11 cellular contexts compared by ENCODE assay signal in the genomic region with DNA sequence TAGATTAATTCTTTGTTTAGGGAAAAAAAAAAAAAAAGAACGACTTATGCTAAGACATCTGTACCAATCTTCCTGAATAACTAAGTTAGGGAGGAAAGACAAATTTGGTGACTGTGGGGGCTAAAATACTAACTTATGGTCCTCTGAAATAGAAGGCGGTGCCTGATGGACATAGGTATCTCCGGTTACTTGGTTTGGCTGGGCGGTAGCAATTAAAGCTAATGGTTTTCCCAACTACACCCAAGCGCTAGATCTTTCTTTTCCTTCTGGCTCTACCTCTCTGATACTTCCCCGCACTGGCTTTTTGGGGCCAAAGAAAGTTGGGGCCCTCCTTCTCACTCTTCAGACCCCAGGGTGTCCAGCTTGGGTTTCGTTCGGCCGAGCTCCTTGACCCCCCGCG. TPM values are rescaled to one million over a fixed set of nuclear protein-coding genes. Genes with fewer than 3 reads are reported as not detected.
A peak's percentile ranks its signal among the peaks of the same experiment; 100 is the strongest.
DNase-seq lines count a peak whose midpoint lies in the region; ATAC-seq and TF ChIP-seq lines count a peak whose summit lies in the region.
"Had no signal": no experiment of that assay in that cellular context is flagged by ENCODE, and none has a peak within 500 bp of the region (broad histone marks: within the 10 kb centered on the region; RNA-seq: fewer than 3 reads in every experiment).

No MANE protein-coding gene starts in this region.

- peaks cover 4% of the 10 kb centered on the region for H3K9me3 Mint-ChIP-seq in glutamatergic neuron (ENCODE audit: unreplicated experiment)
- H3K9me3 Mint-ChIP-seq in neural crest cell = no peaks in the 10 kb centered on the region
- no peaks in the 10 kb centered on the region for H3K9me3 Mint-ChIP-seq in Calu3 (ENCODE audit: low read depth, unreplicated experiment)
- H3K9me3 Mint-ChIP-seq: activated naive CD4-positive, alpha-beta T cell treated with anti-CD3 and anti-CD28 coated beads for 36 hours had no signal

- TF ChIP-seq CTCF in glutamatergic neuron (IDR thresholded peaks at IDR 0.05; ENCODE audit: partially characterized antibody, unreplicated experiment) (no peak), neural crest cell (conservative IDR thresholded peaks at IDR 0.05) (no peak), vagina (IDR thresholded peaks at IDR 0.05) (no peak), Calu3 (IDR thresholded peaks at IDR 0.05; ENCODE audit: unreplicated experiment) (no peak)

- no peaks in the 10 kb centered on the region for H3K36me3 ChIP-seq in vagina
- H3K36me3 ChIP-seq: WERI-Rb-1 had no signal

- no TSS peak for BruUV-seq in Calu3 (replicated peaks; lab: Mats Ljungman, UMichigan)

- H3K36me3 Mint-ChIP-seq in glutamatergic neuron (ENCODE audit: unreplicated experiment) (no peaks in the 10 kb centered on the region), neural crest cell (ENCODE audit: low read depth) (no peaks in the 10 kb centered on the region), Calu3 (ENCODE audit: insufficient read depth, unreplicated experiment) (peaks cover 11% of the 10 kb centered on the region)

- intact Hi-C loops in Right ventricle myocardium inferior (cut with DNase I) (loop anchor here (5.0 kb wide), 1 partner anchor 113 kb away; no protein-coding TSS in a partner anchor), cardiac septum (cut with DNase I) (loop anchor here (2.0 to 5.0 kb wide), 2 partner anchors 68 to 113 kb away; no protein-coding TSS in a partner anchor), vagina (cut with DNase I) (loop anchor here (10.0 kb wide), 2 partner anchors 115 to 305 kb away; a partner anchor contains a TSS), Calu3 (cut with micrococcal nuclease; ENCODE audit: unreplicated experiment) (loop anchor here (5.0 to 10.0 kb wide), 3 partner anchors 72 to 302 kb away; a partner anchor contains a TSS)

- CTCF ChIA-PET in Calu3 (lab: Charles Lee) = no interaction called here

- H3K27me3 Mint-ChIP-seq in glutamatergic neuron (ENCODE audit: unreplicated experiment) = peaks cover 13% of the 10 kb centered on the region
- H3K27me3 Mint-ChIP-seq in neural crest cell (ENCODE audit: low read depth) = peaks cover 51% of the 10 kb centered on the region
- no peaks in the 10 kb centered on the region for H3K27me3 Mint-ChIP-seq in Calu3 (ENCODE audit: unreplicated experiment)

- TF ChIP-seq POLR2A in vagina (IDR thresholded peaks at IDR 0.05) = no peak

- no peaks in the 10 kb centered on the region for H3K4me1 Mint-ChIP-seq in glutamatergic neuron (ENCODE audit: low read depth, unreplicated experiment)
- H3K4me1 Mint-ChIP-seq in neural crest cell = peaks cover 26% of the 10 kb centered on the region
- peaks cover 13% of the 10 kb centered on the region for H3K4me1 Mint-ChIP-seq in Calu3 (ENCODE audit: low read depth, unreplicated experiment)

- H3K4me3 ChIP-seq in vagina = peak overlapping the region; percentile 84 to 90

- H3K27ac Mint-ChIP-seq in glutamatergic neuron (ENCODE audit: unreplicated experiment) (no peak overlapping the region), neural crest cell (ENCODE audit: unreplicated experiment) (no peak overlapping the region), Calu3 (ENCODE audit: unreplicated experiment) (no peak overlapping the region)
- H3K27ac Mint-ChIP-seq: activated naive CD4-positive, alpha-beta T cell treated with anti-CD3 and anti-CD28 coated beads for 36 hours had no signal

- peaks cover 6% of the 10 kb centered on the region for H3K4me1 ChIP-seq in vagina

- H3K27ac ChIP-seq in vagina = peak overlapping the region; percentile 90
- H3K27ac ChIP-seq: WERI-Rb-1 had no signal

- H3K4me3 Mint-ChIP-seq in glutamatergic neuron (ENCODE audit: unreplicated experiment) = peak overlapping the region; percentile 41
- H3K4me3 Mint-ChIP-seq in neural crest cell = peak overlapping the region; percentile 76
- no peak overlapping the region for H3K4me3 Mint-ChIP-seq in Calu3 (ENCODE audit: low read depth, unreplicated experiment)
- H3K4me3 Mint-ChIP-seq: activated naive CD4-positive, alpha-beta T cell treated with anti-CD3 and anti-CD28 coated beads for 36 hours had no signal

- peak; percentile 21 for ATAC-seq in Right ventricle myocardium inferior
- no peak for ATAC-seq in HG03045 (IDR thresholded peaks at IDR 0.05; ENCODE audit: unreplicated experiment)

- H3K9me3 ChIP-seq in vagina = no peaks in the 10 kb centered on the region

- DNase-seq in Right ventricle myocardium inferior (ENCODE audit: missing footprints) = no peak
- no peak for DNase-seq in cardiac septum (ENCODE audit: low spot score)
- DNase-seq in glutamatergic neuron = no peak
- DNase-seq in neural crest cell (ENCODE audit: low read depth, low spot score) = no peak
- DNase-seq in vagina (ENCODE audit: extremely low spot score in 2 of 2) = no peak
- no peak for DNase-seq in anterior cingulate cortex (lab: John Stamatoyannopoulos, UW)
- DNase-seq in Calu3 = no peak
- DNase-seq: NCI-H187 had no signal

- H3K27me3 ChIP-seq in vagina = no peaks in the 10 kb centered on the region

RNA-seq across cellular contexts. Expression of a gene that starts 1.0 kb away (rescaled TPM):
- total RNA-seq in Right ventricle myocardium inferior = 181 TPM
- 221 TPM for total RNA-seq in cardiac septum
- total RNA-seq in glutamatergic neuron (ENCODE audit: unreplicated experiment) = 4.9 TPM
- total RNA-seq in neural crest cell = 3.4 and 4.0 TPM in 2 replicates
- total RNA-seq in vagina = 2.7 TPM
- 0.47 and 1.1 TPM in 2 replicates for total RNA-seq in Calu3 (2022)
- total RNA-seq: activated naive CD4-positive, alpha-beta T cell treated with anti-CD3 and anti-CD28 coated beads for 36 hours had no signal

Comparison
In these comparisons a context has a peak if more than half of its experiments do, and no peak if none do; other contexts are left out.
1. RNA of a gene that starts 1.0 kb away (total RNA-seq): 221 TPM in cardiac septum (single experiment) and 181 TPM in Right ventricle myocardium inferior (single experiment); 4.9 TPM in glutamatergic neuron (single experiment), 3.4 to 4.0 TPM in neural crest cell, 2.7 TPM in vagina (single experiment) and 0.47 to 1.1 TPM in Calu3; every median in the first group is over 10 times any median in the second.